ENCODE assay signal across 1 cellular context in genomic region chr4:41203841-41204240, GRCh38.
TF ChIP-seq lines count a peak whose summit lies in the region.

No MANE protein-coding gene starts in this region.

TF ChIP-seq in IMR-90, 13 proteins besides CTCF, POLR2A, EP300 and RAD21:
- TF ChIP-seq MAFK (IDR thresholded peaks at IDR 0.05; ENCODE audit: low read depth, low read length) (no peak), MAZ (IDR thresholded peaks at IDR 0.05; ENCODE audit: borderline replicate concordance, low read depth, low read length) (no peak), CEBPB (IDR thresholded peaks at IDR 0.05; ENCODE audit: low read depth, low read length) (no peak), MXI1 (IDR thresholded peaks at IDR 0.05; ENCODE audit: borderline replicate concordance, low read depth, low read length) (no peak), FOS (IDR thresholded peaks at IDR 0.05; ENCODE audit: low read depth, low read length) (no peak)
